In genomic region chr7:18762189-18762588, GRCh38 we compare ENCODE assay signal across 17 cellular contexts.
A peak's percentile ranks its signal among the peaks of the same experiment; 100 is the strongest.
DNase-seq lines count a peak whose midpoint lies in the region; ATAC-seq and TF ChIP-seq lines count a peak whose summit lies in the region.
"Had no signal": no experiment of that assay in that cellular context is flagged by ENCODE, and none has a peak within 500 bp of the region (broad histone marks: within the 10 kb centered on the region; RNA-seq: fewer than 3 reads in every experiment).

No MANE protein-coding gene starts in this region.

- H3K36me3 ChIP-seq in cardiac muscle cell (no peaks in the 10 kb centered on the region), right atrium auricular region (no peaks in the 10 kb centered on the region), H7 (replicated peaks; ENCODE audit: control insufficient read depth, insufficient read depth, low read length) (no peaks in the 10 kb centered on the region)
- H3K36me3 ChIP-seq: ovary had no signal

- H3K4me1 ChIP-seq in cardiac muscle cell (ENCODE audit: low read depth) (no peaks in the 10 kb centered on the region), right atrium auricular region (no peaks in the 10 kb centered on the region)

- H3K36me3 Mint-ChIP-seq in activated CD4-positive, alpha-beta T cell treated with anti-CD3 and anti-CD28 coated beads for 36 hours (ENCODE audit: low read depth), result no peaks in the 10 kb centered on the region
- H3K36me3 Mint-ChIP-seq: type B pancreatic cell had no signal

- ATAC-seq in activated CD4-positive, alpha-beta T cell treated with anti-CD3 and anti-CD28 coated beads for 36 hours, result no peak
- ATAC-seq: activated T-helper 17 cell treated with anti-CD3 and anti-CD28 coated beads, Interleukin-2, amount 50 U/mL, for 72 hours; T-helper 17 cell had no signal

- no peaks in the 10 kb centered on the region for H3K9me3 ChIP-seq in cardiac muscle cell (ENCODE audit: low read depth)
- no peaks in the 10 kb centered on the region for H3K9me3 ChIP-seq in right atrium auricular region
- H3K9me3 ChIP-seq: ovary had no signal

- H3K27ac ChIP-seq in cardiac muscle cell (no peak overlapping the region), right atrium auricular region (no peak overlapping the region)
- H3K27ac ChIP-seq: ovary had no signal

- no peak for TF ChIP-seq CTCF in cardiac muscle cell (IDR thresholded peaks at IDR 0.05; ENCODE audit: low read depth, low read length)
- TF ChIP-seq CTCF in right atrium auricular region (IDR thresholded peaks at IDR 0.05), result no peak

- no peaks in the 10 kb centered on the region for H3K4me1 Mint-ChIP-seq in activated CD4-positive, alpha-beta T cell treated with anti-CD3 and anti-CD28 coated beads for 36 hours
- H3K4me1 Mint-ChIP-seq: activated T-helper 17 cell treated with anti-CD3 and anti-CD28 coated beads, Interleukin-2, amount 50 U/mL, for 72 hours; T-helper 17 cell had no signal

- H3K27me3 ChIP-seq in cardiac muscle cell (no peaks in the 10 kb centered on the region), right atrium auricular region (no peaks in the 10 kb centered on the region), H7 (ENCODE audit: control insufficient read depth, insufficient read depth, low read length) (no peaks in the 10 kb centered on the region)
- H3K27me3 ChIP-seq: ovary had no signal

- H3K4me3 ChIP-seq in cardiac muscle cell (no peak overlapping the region), right atrium auricular region (no peak overlapping the region), H7 (ENCODE audit: insufficient read depth, low read depth, low read length) (no peak overlapping the region)
- H3K4me3 ChIP-seq: ovary had no signal

- H3K4me3 Mint-ChIP-seq in activated CD4-positive, alpha-beta T cell treated with anti-CD3 and anti-CD28 coated beads for 36 hours, result no peak overlapping the region
- H3K4me3 Mint-ChIP-seq: activated T-helper 17 cell treated with anti-CD3 and anti-CD28 coated beads, Interleukin-2, amount 50 U/mL, for 72 hours; T-helper 17 cell; type B pancreatic cell had no signal

- CTCF ChIA-PET in activated CD4-positive, alpha-beta T cell treated with anti-CD3 and anti-CD28 coated beads for 36 hours (lab: Charles Lee), result interaction anchor here (0.6 kb wide), 1 partner anchor 192 kb away, joined by 3 read pairs; no protein-coding TSS in a partner anchor

- no peak overlapping the region for H3K27ac Mint-ChIP-seq in activated CD4-positive, alpha-beta T cell treated with anti-CD3 and anti-CD28 coated beads for 36 hours
- H3K27ac Mint-ChIP-seq: activated T-helper 17 cell treated with anti-CD3 and anti-CD28 coated beads, Interleukin-2, amount 50 U/mL, for 72 hours; T-helper 17 cell; type B pancreatic cell had no signal

- H3K27me3 Mint-ChIP-seq in activated CD4-positive, alpha-beta T cell treated with anti-CD3 and anti-CD28 coated beads for 36 hours, result no peaks in the 10 kb centered on the region
- H3K27me3 Mint-ChIP-seq: activated T-helper 17 cell treated with anti-CD3 and anti-CD28 coated beads, Interleukin-2, amount 50 U/mL, for 72 hours; T-helper 17 cell; type B pancreatic cell had no signal

- peak; percentile 3 to 91 for DNase-seq in cardiac muscle cell (ENCODE audit: low read depth in 1 of 2, low spot score in 1 of 2)
- DNase-seq in right atrium auricular region (ENCODE audit: low spot score), result no peak
- DNase-seq in astrocyte of the hippocampus (ENCODE audit: low read depth, low spot score), result peak; percentile 87
- peak; percentile 18 for DNase-seq in left kidney (ENCODE audit: low read depth, low spot score)
- no peak for DNase-seq in hepatic stellate cell (ENCODE audit: low spot score)
- no peak for DNase-seq in NCI-H187 (lab: John Stamatoyannopoulos, UW)
- DNase-seq in H7, result no peak
- DNase-seq in activated CD4-positive, alpha-beta T cell treated with anti-CD3 and anti-CD28 coated beads for 36 hours, result no peak
- DNase-seq: central memory CD4-positive, alpha-beta T cell; DMS53; Karpas-422; mammary epithelial cell; NCI-H2171 treated with DMSO at 0.1 percent for 48 hours; ovary; T-helper 17 cell had no signal

- intact Hi-C loops in activated CD4-positive, alpha-beta T cell treated with anti-CD3 and anti-CD28 coated beads for 36 hours (cut with DNase I, micrococcal nuclease), result no loop called here

- POLR2A ChIA-PET in activated CD4-positive, alpha-beta T cell treated with anti-CD3 and anti-CD28 coated beads for 36 hours (lab: Charles Lee), result no interaction called here

- no peaks in the 10 kb centered on the region for H3K9me3 Mint-ChIP-seq in activated CD4-positive, alpha-beta T cell treated with anti-CD3 and anti-CD28 coated beads for 36 hours (ENCODE audit: low read depth)
- H3K9me3 Mint-ChIP-seq: activated T-helper 17 cell treated with anti-CD3 and anti-CD28 coated beads, Interleukin-2, amount 50 U/mL, for 72 hours; type B pancreatic cell had no signal

Comparison
In these comparisons a context has a peak if more than half of its experiments do, and no peak if none do; other contexts are left out.
1. DNase-seq: peak in cardiac muscle cell (2 of 2), astrocyte of the hippocampus (single experiment) and left kidney (single experiment); none in right atrium auricular region (single experiment), hepatic stellate cell (single experiment), NCI-H187 (0 of 2), H7 (single experiment) and activated CD4-positive, alpha-beta T cell treated with anti-CD3 and anti-CD28 coated beads for 36 hours (single experiment).